ENCODE assay signal across 25 cellular contexts in genomic region chr18:8224576-8224975, GRCh38.
"Had no signal": no experiment of that assay in that cellular context is flagged by ENCODE, and none has a peak within 500 bp of the region (broad histone marks: within the 10 kb centered on the region; RNA-seq: fewer than 3 reads in every experiment).

No MANE protein-coding gene starts in this region.

- DNase-seq: colonic mucosa; dermis blood vessel endothelial cell; heart right ventricle; hypothalamus; islet precursor cell; left cardiac atrium; left ventricle myocardium inferior; mesendoderm; naive B cell; occipital lobe; retina; right lobe of liver; spleen; stimulated activated CD4-positive, alpha-beta T cell treated with anti-CD3 and anti-CD28 coated beads, Interleukin-15, amount 100 ng/mL, for 24 hours; stimulated activated CD4-positive, alpha-beta T cell treated with anti-CD3 and anti-CD28 coated beads, Interleukin-1b, Interleukin-23, amount 100 ng/mL, for 48 hours; stimulated activated CD4-positive, alpha-beta T cell treated with anti-CD3 and anti-CD28 coated beads, Interleukin-4, amount 100 ng/mL, for 24 hours; stimulated activated naive B cell treated with anti-CD40 and anti-IgM and Interleukin-4, amounts not matched to agents 10 μg/mL and 1 μg/mL and 100 μg/mL, for 72 hours; stimulated activated naive CD8-positive, alpha-beta T cell treated with anti-CD3 and anti-CD28 coated beads, Interleukin-15, amount 100 ng/mL, for 72 hours; testis; transverse colon had no signal

- H3K27ac Mint-ChIP-seq: naive B cell; nephron; stimulated activated naive B cell treated with anti-CD40 and anti-IgM and Interleukin-4, amounts not matched to agents 10 μg/mL and 1 μg/mL and 100 μg/mL, for 72 hours; stimulated activated naive CD8-positive, alpha-beta T cell treated with anti-CD3 and anti-CD28 coated beads, Interleukin-15, amount 100 ng/mL, for 72 hours had no signal

- H3K27me3 ChIP-seq: colonic mucosa, heart right ventricle, right lobe of liver, spleen, testis, transverse colon had no signal

- ATAC-seq: heart right ventricle; left cardiac atrium; right lobe of liver; stimulated activated naive B cell treated with anti-CD40 and anti-IgM and Interleukin-4, amounts not matched to agents 10 μg/mL and 1 μg/mL and 100 μg/mL, for 72 hours; stimulated activated naive CD8-positive, alpha-beta T cell treated with anti-CD3 and anti-CD28 coated beads, Interleukin-15, amount 100 ng/mL, for 72 hours had no signal

- H3K4me1 ChIP-seq: colonic mucosa, parathyroid adenoma, prostate gland, right lobe of liver, testis had no signal

- FAIRE-seq: endothelial cell of umbilical vein, frontal cortex had no signal

- H3K36me3 ChIP-seq: colonic mucosa, left ventricle myocardium inferior, prostate gland, right lobe of liver, spleen, transverse colon had no signal

- H3K4me3 ChIP-seq: colonic mucosa, heart right ventricle, left ventricle myocardium inferior, prostate gland, right lobe of liver, spleen, testis, transverse colon had no signal

- H3K9me3 Mint-ChIP-seq: stimulated activated naive CD8-positive, alpha-beta T cell treated with anti-CD3 and anti-CD28 coated beads, Interleukin-15, amount 100 ng/mL, for 72 hours had no signal

- H3K27ac ChIP-seq: colonic mucosa, heart right ventricle, left ventricle myocardium inferior, parathyroid adenoma, prostate gland, right lobe of liver, spleen, testis, transverse colon had no signal

- H3K36me3 Mint-ChIP-seq: naive B cell; stimulated activated naive B cell treated with anti-CD40 and anti-IgM and Interleukin-4, amounts not matched to agents 10 μg/mL and 1 μg/mL and 100 μg/mL, for 72 hours had no signal

- H3K9me3 ChIP-seq: colonic mucosa, prostate gland, right lobe of liver, testis, transverse colon had no signal
